12 cellular contexts compared by ENCODE assay signal in the genomic region with DNA sequence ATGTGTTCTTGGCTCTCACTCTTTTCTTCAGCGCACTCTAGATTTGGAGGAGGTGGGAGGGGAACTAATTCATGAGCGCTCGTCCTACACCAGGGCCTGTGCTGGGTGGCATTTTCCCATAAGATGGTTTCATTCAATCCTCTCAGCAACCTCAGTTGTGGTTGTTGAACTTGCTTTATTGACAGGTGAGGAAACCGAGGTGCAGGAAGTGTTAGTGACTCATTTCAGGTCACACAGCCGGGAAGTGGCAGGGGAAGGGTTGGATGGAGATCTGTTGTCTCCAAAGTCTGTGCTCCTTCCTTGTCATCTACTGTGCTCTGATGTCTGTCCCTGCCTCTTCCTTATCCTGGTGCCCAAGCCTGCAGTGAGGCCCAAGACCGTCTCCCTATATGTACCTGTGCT. TPM values are rescaled to one million over a fixed set of nuclear protein-coding genes. Genes with fewer than 3 reads are reported as not detected.
A peak's percentile ranks its signal among the peaks of the same experiment; 100 is the strongest.
DNase-seq lines count a peak whose midpoint lies in the region; ATAC-seq and TF ChIP-seq lines count a peak whose summit lies in the region.
"Not testable (repeated sequence)": the region's sequence is repeated elsewhere in the genome, so short reads cannot be mapped to it uniquely, and the experiment has no call there.
"Had no signal": no experiment of that assay in that cellular context is flagged by ENCODE, and none has a peak within 500 bp of the region (broad histone marks: within the 10 kb centered on the region; RNA-seq: fewer than 3 reads in every experiment).

No MANE protein-coding gene starts in this region.

- H3K9me3 Mint-ChIP-seq in activated CD4-positive, alpha-beta memory T cell treated with anti-CD3 and anti-CD28 coated beads for 36 hours; activated CD8-positive, alpha-beta memory T cell treated with anti-CD3 and anti-CD28 coated beads, Interleukin-2, amount 10 ng/mL, durations not matched to agents 7 days and 5 days (ENCODE audit: low read depth); activated T-helper 17 cell treated with anti-CD3 and anti-CD28 coated beads, Interleukin-2, amount 50 U/mL, for 72 hours; activated naive CD8-positive, alpha-beta T cell treated with anti-CD3 and anti-CD28 coated beads, Interleukin-2, amount 50 U/mL, for 24 hours: not testable (repeated sequence)

- BruUV-seq in Panc1 (replicated peaks; lab: Mats Ljungman, UMichigan): not testable (repeated sequence)

- H3K4me1 ChIP-seq in Panc1 (ENCODE audit: control insufficient read depth, insufficient read depth, low read length); mucosa of descending colon (ENCODE audit: low read depth): not testable (repeated sequence)

- not testable (repeated sequence) for H3K27ac Mint-ChIP-seq in activated CD4-positive, alpha-beta memory T cell treated with anti-CD3 and anti-CD28 coated beads for 36 hours; activated CD8-positive, alpha-beta memory T cell treated with anti-CD3 and anti-CD28 coated beads, Interleukin-2, amount 10 ng/mL, durations not matched to agents 7 days and 5 days; activated T-helper 17 cell treated with anti-CD3 and anti-CD28 coated beads, Interleukin-2, amount 50 U/mL, for 72 hours; activated naive CD8-positive, alpha-beta T cell treated with anti-CD3 and anti-CD28 coated beads, Interleukin-2, amount 50 U/mL, for 24 hours

- ATAC-seq in Panc1: peak; percentile 42; the same call in 1 of the 2 replicates
- ATAC-seq in activated CD8-positive, alpha-beta memory T cell treated with anti-CD3 and anti-CD28 coated beads, Interleukin-2, amount 10 ng/mL, durations not matched to agents 7 days and 5 days: peak; percentile 60
- peak; percentile 83 for ATAC-seq in activated T-helper 17 cell treated with anti-CD3 and anti-CD28 coated beads, Interleukin-2, amount 50 U/mL, for 72 hours (replicated peaks)
- ATAC-seq in activated naive CD8-positive, alpha-beta T cell treated with anti-CD3 and anti-CD28 coated beads, Interleukin-2, amount 50 U/mL, for 24 hours: peak; percentile 30
- peak; percentile 17 for ATAC-seq in mucosa of descending colon
- ATAC-seq in stimulated activated naive CD8-positive, alpha-beta T cell treated with anti-CD3 and anti-CD28 coated beads, Interleukin-15, Interleukin-2, amounts not matched to agents 100 U/mL and 50 U/mL, for 24 hours: peak; percentile 19

- H3K27me3 ChIP-seq in Panc1 (ENCODE audit: control insufficient read depth, insufficient read depth, low read length): not testable (repeated sequence)

- not testable (repeated sequence) for TF ChIP-seq CTCF in Panc1 (IDR thresholded peaks at IDR 0.05); mucosa of descending colon (IDR thresholded peaks at IDR 0.05)

- not testable (repeated sequence) for H3K4me3 ChIP-seq in Panc1 (ENCODE audit: low read depth in 2 of 2, low read length in 2 of 2); mucosa of descending colon

- not testable (repeated sequence) for H3K27me3 Mint-ChIP-seq in activated CD4-positive, alpha-beta memory T cell treated with anti-CD3 and anti-CD28 coated beads for 36 hours; activated CD8-positive, alpha-beta memory T cell treated with anti-CD3 and anti-CD28 coated beads, Interleukin-2, amount 10 ng/mL, durations not matched to agents 7 days and 5 days; activated T-helper 17 cell treated with anti-CD3 and anti-CD28 coated beads, Interleukin-2, amount 50 U/mL, for 72 hours; activated naive CD8-positive, alpha-beta T cell treated with anti-CD3 and anti-CD28 coated beads, Interleukin-2, amount 50 U/mL, for 24 hours

- POLR2A ChIA-PET in Panc1 (lab: Charles Lee); activated CD4-positive, alpha-beta memory T cell treated with anti-CD3 and anti-CD28 coated beads for 36 hours (lab: Charles Lee): not testable (repeated sequence)

- not testable (repeated sequence) for DNase-seq in Panc1 (ENCODE audit: low read depth, low spot score); activated CD8-positive, alpha-beta memory T cell treated with anti-CD3 and anti-CD28 coated beads, Interleukin-2, amount 10 ng/mL, durations not matched to agents 7 days and 5 days; activated naive CD8-positive, alpha-beta T cell treated with anti-CD3 and anti-CD28 coated beads, Interleukin-2, amount 50 U/mL, for 24 hours; mucosa of descending colon; stimulated activated naive CD8-positive, alpha-beta T cell treated with anti-CD3 and anti-CD28 coated beads, Interleukin-15, Interleukin-2, amounts not matched to agents 100 U/mL and 50 U/mL, for 24 hours
- DNase-seq in activated CD4-positive, alpha-beta memory T cell treated with anti-CD3 and anti-CD28 coated beads for 36 hours: peak; percentile 39

- not testable (repeated sequence) for H3K36me3 Mint-ChIP-seq in activated CD4-positive, alpha-beta memory T cell treated with anti-CD3 and anti-CD28 coated beads for 36 hours; activated CD8-positive, alpha-beta memory T cell treated with anti-CD3 and anti-CD28 coated beads, Interleukin-2, amount 10 ng/mL, durations not matched to agents 7 days and 5 days; activated T-helper 17 cell treated with anti-CD3 and anti-CD28 coated beads, Interleukin-2, amount 50 U/mL, for 72 hours (ENCODE audit: low read depth); activated naive CD8-positive, alpha-beta T cell treated with anti-CD3 and anti-CD28 coated beads, Interleukin-2, amount 50 U/mL, for 24 hours (ENCODE audit: low read depth)

- in situ Hi-C loops in Panc1 (cut with HindIII; ENCODE audit: low pct_unique_long_range_greater_than_20kb, low sequenced_read_pairs): not testable (repeated sequence)

- intact Hi-C loops in Panc1 (cut with micrococcal nuclease; ENCODE audit: unreplicated experiment): loop anchor here (10.0 kb wide), 1 partner anchor 97 kb away; a partner anchor contains a TSS
- intact Hi-C loops in activated CD4-positive, alpha-beta memory T cell treated with anti-CD3 and anti-CD28 coated beads for 36 hours (cut with micrococcal nuclease); mucosa of descending colon (cut with DNase I, micrococcal nuclease): not testable (repeated sequence)

- H3K27ac ChIP-seq in Panc1 (ENCODE audit: low read length): not testable (repeated sequence)

- H3K4me3 Mint-ChIP-seq in activated CD4-positive, alpha-beta memory T cell treated with anti-CD3 and anti-CD28 coated beads for 36 hours; activated CD8-positive, alpha-beta memory T cell treated with anti-CD3 and anti-CD28 coated beads, Interleukin-2, amount 10 ng/mL, durations not matched to agents 7 days and 5 days; activated naive CD8-positive, alpha-beta T cell treated with anti-CD3 and anti-CD28 coated beads, Interleukin-2, amount 50 U/mL, for 24 hours: not testable (repeated sequence)
- peak overlapping the region; percentile 9 for H3K4me3 Mint-ChIP-seq in activated T-helper 17 cell treated with anti-CD3 and anti-CD28 coated beads, Interleukin-2, amount 50 U/mL, for 72 hours

- CTCF ChIA-PET in Panc1 (lab: Charles Lee); activated CD4-positive, alpha-beta memory T cell treated with anti-CD3 and anti-CD28 coated beads for 36 hours (lab: Charles Lee); activated CD8-positive, alpha-beta memory T cell treated with anti-CD3 and anti-CD28 coated beads, Interleukin-2, amount 10 ng/mL, durations not matched to agents 7 days and 5 days (lab: Charles Lee): not testable (repeated sequence)

- not testable (repeated sequence) for H3K9me3 ChIP-seq in Panc1 (ENCODE audit: control insufficient read depth, insufficient read depth, low read depth, low read length); mucosa of descending colon

- H3K36me3 ChIP-seq in Panc1 (ENCODE audit: control insufficient read depth, insufficient read depth, low read length); mucosa of descending colon (ENCODE audit: low read depth): not testable (repeated sequence)

- peaks cover 23% of the 10 kb centered on the region for H3K4me1 Mint-ChIP-seq in activated CD4-positive, alpha-beta memory T cell treated with anti-CD3 and anti-CD28 coated beads for 36 hours (ENCODE audit: low read depth)
- H3K4me1 Mint-ChIP-seq in activated CD8-positive, alpha-beta memory T cell treated with anti-CD3 and anti-CD28 coated beads, Interleukin-2, amount 10 ng/mL, durations not matched to agents 7 days and 5 days: peaks cover 15% of the 10 kb centered on the region
- H3K4me1 Mint-ChIP-seq in activated T-helper 17 cell treated with anti-CD3 and anti-CD28 coated beads, Interleukin-2, amount 50 U/mL, for 72 hours: not testable (repeated sequence)
- H3K4me1 Mint-ChIP-seq in activated naive CD8-positive, alpha-beta T cell treated with anti-CD3 and anti-CD28 coated beads, Interleukin-2, amount 50 U/mL, for 24 hours: peaks cover 14% of the 10 kb centered on the region

RNA-seq across cellular contexts. Expression of a gene that starts 26.9 kb away (rescaled TPM):
- total RNA-seq in Panc1 (2021; ENCODE audit: unreplicated experiment) (0.36 TPM), mucosa of descending colon (under 1 TPM in 1 of 3 donors, not detected in 2; 0.35 TPM)
- 0.17 TPM for polyA plus RNA-seq in Panc1 (2012; ENCODE audit: insufficient read length)
- under 1 TPM in 1 of 2 experiments, not detected in 1; 0.33 TPM for total RNA-seq in activated CD4-positive, alpha-beta memory T cell treated with anti-CD3 and anti-CD28 coated beads for 36 hours
- not detected for total RNA-seq in activated CD8-positive, alpha-beta memory T cell treated with anti-CD3 and anti-CD28 coated beads, Interleukin-2, amount 10 ng/mL, durations not matched to agents 7 days and 5 days
- total RNA-seq in activated T-helper 17 cell treated with anti-CD3 and anti-CD28 coated beads, Interleukin-2, amount 50 U/mL, for 72 hours: not detected
- total RNA-seq: CD4-positive, CD25-positive, alpha-beta regulatory T cell; CD8-positive, alpha-beta memory T cell; GM23248; H4; HepG2 had no signal
- polyA plus RNA-seq: CD4-positive, CD25-positive, alpha-beta regulatory T cell; CD8-positive, alpha-beta memory T cell; HepG2 had no signal

Comparison
In these comparisons a context has a peak if more than half of its experiments do, and no peak if none do; other contexts are left out.
1. ATAC-seq: peak in every context shown above with its lines; median percentile 83 in activated T-helper 17 cell treated with anti-CD3 and anti-CD28 coated beads, Interleukin-2, amount 50 U/mL, for 72 hours; 60 in activated CD8-positive, alpha-beta memory T cell treated with anti-CD3 and anti-CD28 coated beads, Interleukin-2, amount 10 ng/mL, durations not matched to agents 7 days and 5 days; 42 in Panc1; 30 in activated naive CD8-positive, alpha-beta T cell treated with anti-CD3 and anti-CD28 coated beads, Interleukin-2, amount 50 U/mL, for 24 hours; 19 in stimulated activated naive CD8-positive, alpha-beta T cell treated with anti-CD3 and anti-CD28 coated beads, Interleukin-15, Interleukin-2, amounts not matched to agents 100 U/mL and 50 U/mL, for 24 hours; 17 in mucosa of descending colon.